In the genomic region with DNA sequence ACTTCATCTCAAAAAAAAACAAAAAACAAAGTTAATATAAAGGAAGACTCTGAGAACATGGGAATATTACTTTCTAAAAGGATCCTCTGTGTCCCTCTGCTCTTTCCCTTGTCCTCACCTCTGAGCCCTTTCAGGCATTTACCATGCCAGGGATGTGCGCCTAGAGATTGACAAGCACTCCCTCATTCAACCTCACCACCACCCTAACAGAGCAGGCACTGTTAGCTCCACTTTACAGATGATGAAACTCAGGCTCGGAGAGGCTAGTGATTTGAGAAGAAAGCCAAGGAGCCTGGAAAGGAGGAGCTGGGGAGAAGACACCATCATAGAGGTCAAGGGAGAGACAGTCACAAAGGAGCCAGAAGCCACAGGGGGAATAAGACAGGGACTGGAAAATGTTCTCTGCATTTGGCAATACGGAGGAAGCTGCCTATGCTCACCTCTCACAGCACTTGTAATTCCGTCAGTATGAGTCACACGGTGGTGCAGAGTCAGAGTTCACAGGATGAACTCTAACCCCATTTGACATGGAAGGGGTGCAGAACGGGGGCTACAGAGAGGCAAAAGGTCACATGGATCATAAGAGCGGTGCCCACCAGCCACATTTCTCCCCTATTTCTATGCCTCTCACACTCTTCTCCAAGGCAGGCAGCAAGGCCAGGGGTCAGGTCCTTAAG, we compare ENCODE assay signal across 14 cellular contexts.
DNase-seq lines count a peak whose midpoint lies in the region; FAIRE-seq and TF ChIP-seq lines count a peak whose summit lies in the region.
"Had no signal": no experiment of that assay in that cellular context is flagged by ENCODE, and none has a peak within 500 bp of the region (broad histone marks: within the 10 kb centered on the region; RNA-seq: fewer than 3 reads in every experiment).

No MANE protein-coding gene starts in this region.

- BruUV-seq in Calu3 (replicated peaks; lab: Mats Ljungman, UMichigan): no TSS peak

- H2AFZ ChIP-seq in astrocyte (ENCODE audit: low read depth, low read length) (no peak overlapping the region), mesenchymal stem cell (ENCODE audit: low read depth, low read length) (no peak overlapping the region)

- peaks cover 30% of the 10 kb centered on the region for H3K4me1 Mint-ChIP-seq in Calu3 (ENCODE audit: low read depth, unreplicated experiment)
- H3K4me1 Mint-ChIP-seq in astrocyte (ENCODE audit: low read depth, unreplicated experiment): peaks cover 15% of the 10 kb centered on the region

- H4K8ac ChIP-seq in mesenchymal stem cell (ENCODE audit: low read length): no peak overlapping the region

- H3K36me3 ChIP-seq in astrocyte (ENCODE audit: insufficient read depth, low read length) (peaks cover 38% of the 10 kb centered on the region), mesenchymal stem cell (ENCODE audit: control insufficient read depth in 1 of 2, insufficient read depth in 2 of 2, low read depth in 1 of 2, low read length in 2 of 2) (peaks cover 10 to 83% of the 10 kb centered on the region in 2 experiments)

- H3K27ac Mint-ChIP-seq in Calu3 (ENCODE audit: unreplicated experiment): peak overlapping the region; percentile 36
- H3K27ac Mint-ChIP-seq in astrocyte (ENCODE audit: unreplicated experiment): no peak overlapping the region
- H3K27ac Mint-ChIP-seq: naive B cell had no signal

- no peak overlapping the region for H3K23ac ChIP-seq in mesenchymal stem cell (ENCODE audit: low read length in 2 of 2)

- intact Hi-C loops in Calu3 (cut with micrococcal nuclease; ENCODE audit: unreplicated experiment): no loop called here

- CTCF ChIA-PET in Calu3 (lab: Charles Lee): no interaction called here

- no peak overlapping the region for H3K18ac ChIP-seq in mesenchymal stem cell (ENCODE audit: low read depth in 1 of 2, low read length in 2 of 2)

- no peak for FAIRE-seq in HTR-8/SVneo (lab: Jason Lieb, UNC)
- no peak for FAIRE-seq in astrocyte (lab: Jason Lieb, UNC)
- FAIRE-seq: D721Med, GM12892 had no signal

- DNase-seq in Calu3: no peak
- DNase-seq in HTR-8/SVneo (ENCODE audit: insufficient read length, low spot score): peak; percentile 36
- no peak for DNase-seq in astrocyte (ENCODE audit: low read depth)
- peak; percentile 70 for DNase-seq in mesenchymal stem cell
- DNase-seq in pons (ENCODE audit: low spot score): no peak
- no peak for DNase-seq in midbrain (lab: John Stamatoyannopoulos, UW)
- no peak for DNase-seq in GM19240 (ENCODE audit: insufficient read length, low spot score)
- no peak for DNase-seq in effector CD4-positive, alpha-beta T cell
- DNase-seq: activated CD8-positive, alpha-beta memory T cell treated with anti-CD3 and anti-CD28 coated beads for 24 hours; naive B cell; NCI-H1436 treated with DMSO at 0.1 percent for 48 hours had no signal

- peaks cover 48% of the 10 kb centered on the region for H4K20me1 ChIP-seq in astrocyte (ENCODE audit: insufficient read depth, low read length)

- H3K27ac ChIP-seq in astrocyte (ENCODE audit: low read depth, low read length): no peak overlapping the region
- no peak overlapping the region for H3K27ac ChIP-seq in mesenchymal stem cell (ENCODE audit: low read length, poor library complexity, severe bottlenecking)

- no peak overlapping the region for H4K91ac ChIP-seq in mesenchymal stem cell (ENCODE audit: low read length)

- H3K14ac ChIP-seq in mesenchymal stem cell (ENCODE audit: low read length in 2 of 2): no peak overlapping the region

- H2BK12ac ChIP-seq in mesenchymal stem cell (ENCODE audit: low read length in 2 of 2): no peak overlapping the region

- H3K27me3 Mint-ChIP-seq in Calu3 (ENCODE audit: unreplicated experiment) (no peaks in the 10 kb centered on the region), astrocyte (ENCODE audit: low read depth, unreplicated experiment) (no peaks in the 10 kb centered on the region)
- H3K27me3 Mint-ChIP-seq: naive B cell had no signal

- no peak overlapping the region for H3K4ac ChIP-seq in mesenchymal stem cell (ENCODE audit: low read depth in 1 of 2, low read length in 2 of 2)

- H3K9ac ChIP-seq in astrocyte (ENCODE audit: low read length) (no peak overlapping the region), mesenchymal stem cell (ENCODE audit: low read length) (no peak overlapping the region)

- H3K4me1 ChIP-seq in astrocyte (ENCODE audit: insufficient read depth, low read length) (no peaks in the 10 kb centered on the region), mesenchymal stem cell (ENCODE audit: control insufficient read depth, insufficient read depth, low read depth, low read length) (no peaks in the 10 kb centered on the region)

- no peak overlapping the region for H3K4me2 ChIP-seq in astrocyte (ENCODE audit: low read length)
- no peak overlapping the region for H3K4me2 ChIP-seq in mesenchymal stem cell (ENCODE audit: low read length, poor library complexity, severe bottlenecking)

- 30% methylated on average over 7 of the region's 7 CpGs for WGBS in mesenchymal stem cell

- no peak overlapping the region for H2AK5ac ChIP-seq in mesenchymal stem cell (ENCODE audit: low read length, severe bottlenecking)

- no peak overlapping the region for H2BK15ac ChIP-seq in mesenchymal stem cell (ENCODE audit: low read depth, poor library complexity, severe bottlenecking)

- TF ChIP-seq CTCF in Calu3 (IDR thresholded peaks at IDR 0.05; ENCODE audit: unreplicated experiment) (no peak), astrocyte (IDR thresholded peaks at IDR 0.05; ENCODE audit: insufficient read depth, low read depth, low read length) (no peak)

- H3K9me3 ChIP-seq in astrocyte (ENCODE audit: insufficient read depth, low read depth, low read length) (no peaks in the 10 kb centered on the region), mesenchymal stem cell (ENCODE audit: control insufficient read depth, low read length) (no peaks in the 10 kb centered on the region)

- H3K4me3 ChIP-seq in astrocyte (ENCODE audit: insufficient read depth, low read depth, low read length): no peak overlapping the region
- H3K4me3 ChIP-seq in mesenchymal stem cell (ENCODE audit: insufficient read depth in 1 of 2, low read depth in 1 of 2, low read length in 2 of 2): no peak overlapping the region

- H3K79me2 ChIP-seq in astrocyte (ENCODE audit: insufficient read depth, low read length): peaks cover 10% of the 10 kb centered on the region

- H3K9me3 Mint-ChIP-seq in Calu3 (ENCODE audit: low read depth, unreplicated experiment) (no peaks in the 10 kb centered on the region), astrocyte (ENCODE audit: unreplicated experiment) (no peaks in the 10 kb centered on the region)
- H3K9me3 Mint-ChIP-seq: T-helper 1 cell treated with Interleukin-12 subunit alpha and Interleukin-12 subunit beta and Interleukin-4 antibody, amounts not matched to agents 30 μg/mL and 1 μg/mL, for 36 hours had no signal

- H3K4me3 Mint-ChIP-seq in Calu3 (ENCODE audit: low read depth, unreplicated experiment) (no peak overlapping the region), astrocyte (ENCODE audit: unreplicated experiment) (peak overlapping the region; percentile 11)
- H3K4me3 Mint-ChIP-seq: naive B cell; T-helper 1 cell treated with Interleukin-12 subunit alpha and Interleukin-12 subunit beta and Interleukin-4 antibody, amounts not matched to agents 30 μg/mL and 1 μg/mL, for 36 hours had no signal

- peaks cover 38% of the 10 kb centered on the region for H3K79me1 ChIP-seq in mesenchymal stem cell (replicated peaks; ENCODE audit: low read length, poor library complexity, severe bottlenecking)

- H2BK5ac ChIP-seq in mesenchymal stem cell (ENCODE audit: low read depth, low read length, poor library complexity, severe bottlenecking): no peak overlapping the region

- no peaks in the 10 kb centered on the region for H3K36me3 Mint-ChIP-seq in Calu3 (ENCODE audit: insufficient read depth, unreplicated experiment)
- H3K36me3 Mint-ChIP-seq in astrocyte (ENCODE audit: low read depth, unreplicated experiment): peaks cover 34% of the 10 kb centered on the region

- no peak overlapping the region for H2BK120ac ChIP-seq in mesenchymal stem cell (ENCODE audit: low read depth, low read length)

- H3K27me3 ChIP-seq in astrocyte (ENCODE audit: insufficient read depth, low read length) (no peaks in the 10 kb centered on the region), mesenchymal stem cell (ENCODE audit: control insufficient read depth in 1 of 2, insufficient read depth in 1 of 2, low read length in 2 of 2) (no peaks in the 10 kb centered on the region)

Comparison
In these comparisons a context has a peak if more than half of its experiments do, and no peak if none do; other contexts are left out.
1. DNase-seq: peak in HTR-8/SVneo (single experiment) and mesenchymal stem cell (single experiment); none in Calu3 (single experiment), astrocyte (single experiment), pons (single experiment), midbrain (single experiment), GM19240 (single experiment) and effector CD4-positive, alpha-beta T cell (single experiment).